8 cellular contexts compared by ENCODE assay signal in the genomic region with DNA sequence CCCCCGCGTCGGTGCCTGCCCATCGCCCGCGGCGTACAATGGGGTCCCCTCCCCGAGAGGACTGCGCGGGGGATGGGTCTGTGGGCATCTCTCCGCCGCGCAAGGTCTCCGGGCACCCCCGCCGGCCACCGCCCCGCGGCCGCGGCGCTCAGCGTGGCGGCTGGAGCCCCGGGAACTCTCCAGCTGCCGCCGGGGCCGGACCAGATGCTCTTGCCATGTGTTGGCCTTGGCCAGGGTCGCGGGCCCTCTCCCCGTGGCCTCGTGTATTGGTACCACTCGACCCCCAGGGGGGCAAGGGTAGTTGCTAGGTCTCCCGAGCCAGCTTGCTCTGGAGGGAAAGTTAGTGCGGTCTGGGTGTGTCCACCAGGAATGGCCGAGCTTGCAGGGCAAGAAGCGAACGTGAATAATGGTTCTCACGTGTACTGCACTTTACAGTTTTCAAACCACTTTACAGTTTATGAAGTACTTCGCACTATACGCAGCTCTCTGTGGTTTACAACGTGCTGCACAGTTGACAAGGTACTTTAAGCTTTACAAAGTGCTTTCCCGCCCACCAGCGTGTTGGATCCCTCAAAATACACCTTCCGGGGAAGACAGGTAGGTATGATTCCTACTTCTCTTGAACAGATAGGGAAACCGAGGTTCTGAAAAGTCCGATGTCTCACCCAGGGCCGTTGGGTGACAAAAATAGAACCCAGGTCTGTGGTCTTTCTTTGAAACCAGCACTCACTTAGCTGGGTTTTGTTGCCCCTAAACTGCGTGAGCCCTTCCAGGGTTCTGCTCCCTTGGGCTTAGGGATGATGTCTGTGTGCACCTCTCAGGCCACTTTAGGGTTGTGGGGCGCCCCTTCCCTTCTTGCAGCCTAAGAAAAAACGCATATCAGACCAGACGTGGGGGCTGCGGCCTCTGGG. TPM values are rescaled to one million over a fixed set of nuclear protein-coding genes. Genes with fewer than 3 reads are reported as not detected.
DNase-seq lines count a peak whose midpoint lies in the region; ATAC-seq lines count a peak whose summit lies in the region.

No MANE protein-coding gene starts in this region.

- H3K4me1 Mint-ChIP-seq in activated T-cell treated with anti-CD3 and anti-CD28 coated beads, Interleukin-2, amount 50 U/mL, for 72 hours (ENCODE audit: low read depth), result peaks cover 10% of the 10 kb centered on the region
- peaks cover 23% of the 10 kb centered on the region for H3K4me1 Mint-ChIP-seq in activated CD4-positive, alpha-beta memory T cell treated with anti-CD3 and anti-CD28 coated beads, Interleukin-2, amount 10 ng/mL, durations not matched to agents 7 days and 5 days

- H3K9me3 ChIP-seq in iPS-18c (ENCODE audit: control insufficient read depth, insufficient read depth, low read length), result no peaks in the 10 kb centered on the region

- H3K27ac ChIP-seq in substantia nigra (ENCODE audit: low read depth, low read length, poor library complexity, severe bottlenecking), result peak overlapping the region; percentile 26

- DNase-seq in activated T-cell treated with anti-CD3 and anti-CD28 coated beads, Interleukin-2, amount 50 U/mL, for 72 hours, result peak in 1 of 2 donors; percentile 6
- DNase-seq in activated T-cell treated with anti-CD3 and anti-CD28 coated beads for 4 hours (no peak), substantia nigra (lab: John Stamatoyannopoulos, UW) (peak in 3 of 49 donors; percentile 17 to 39 (median 26)), NCI-H2081 (lab: John Stamatoyannopoulos, UW) (no peak), globus pallidus (ENCODE audit: low spot score) (no peak)
- no peak for DNase-seq in activated CD4-positive, alpha-beta memory T cell treated with anti-CD3 and anti-CD28 coated beads, Interleukin-2, amount 10 ng/mL, durations not matched to agents 7 days and 5 days

- no peak overlapping the region for H3K27ac Mint-ChIP-seq in activated T-cell treated with anti-CD3 and anti-CD28 coated beads, Interleukin-2, amount 50 U/mL, for 72 hours
- no peak overlapping the region for H3K27ac Mint-ChIP-seq in activated CD4-positive, alpha-beta memory T cell treated with anti-CD3 and anti-CD28 coated beads, Interleukin-2, amount 10 ng/mL, durations not matched to agents 7 days and 5 days

- no peaks in the 10 kb centered on the region for H3K9me3 Mint-ChIP-seq in activated T-cell treated with anti-CD3 and anti-CD28 coated beads, Interleukin-2, amount 50 U/mL, for 72 hours
- H3K9me3 Mint-ChIP-seq in activated CD4-positive, alpha-beta memory T cell treated with anti-CD3 and anti-CD28 coated beads, Interleukin-2, amount 10 ng/mL, durations not matched to agents 7 days and 5 days, result no peaks in the 10 kb centered on the region

- peak; percentile 18 to 26 for ATAC-seq in activated T-cell treated with anti-CD3 and anti-CD28 coated beads, Interleukin-2, amount 50 U/mL, for 72 hours (replicated peaks in 1 of 2)
- no peak for ATAC-seq in GM19023 (IDR thresholded peaks at IDR 0.05; ENCODE audit: unreplicated experiment)

- H3K36me3 Mint-ChIP-seq in activated T-cell treated with anti-CD3 and anti-CD28 coated beads, Interleukin-2, amount 50 U/mL, for 72 hours (ENCODE audit: insufficient read depth in 2 of 2), result no peaks in the 10 kb centered on the region
- peaks cover 2% of the 10 kb centered on the region for H3K36me3 Mint-ChIP-seq in activated CD4-positive, alpha-beta memory T cell treated with anti-CD3 and anti-CD28 coated beads, Interleukin-2, amount 10 ng/mL, durations not matched to agents 7 days and 5 days (ENCODE audit: low read depth)

- peak overlapping the region; percentile 49; the same call in 1 of the 2 replicates for H3K4me3 ChIP-seq in iPS-18c (ENCODE audit: insufficient read depth, low read depth, low read length)

- peaks cover 69% of the 10 kb centered on the region for H3K27me3 Mint-ChIP-seq in activated T-cell treated with anti-CD3 and anti-CD28 coated beads, Interleukin-2, amount 50 U/mL, for 72 hours (ENCODE audit: low read depth)
- H3K27me3 Mint-ChIP-seq in activated CD4-positive, alpha-beta memory T cell treated with anti-CD3 and anti-CD28 coated beads, Interleukin-2, amount 10 ng/mL, durations not matched to agents 7 days and 5 days, result peaks cover 57% of the 10 kb centered on the region

- peak overlapping the region; percentile 53 to 54 for H3K4me3 Mint-ChIP-seq in activated T-cell treated with anti-CD3 and anti-CD28 coated beads, Interleukin-2, amount 50 U/mL, for 72 hours
- H3K4me3 Mint-ChIP-seq in activated CD4-positive, alpha-beta memory T cell treated with anti-CD3 and anti-CD28 coated beads, Interleukin-2, amount 10 ng/mL, durations not matched to agents 7 days and 5 days, result peak overlapping the region; percentile 32

- CTCF ChIA-PET in activated CD4-positive, alpha-beta memory T cell treated with anti-CD3 and anti-CD28 coated beads, Interleukin-2, amount 10 ng/mL, durations not matched to agents 7 days and 5 days (lab: Charles Lee), result no interaction called here

- POLR2A ChIA-PET in activated CD4-positive, alpha-beta memory T cell treated with anti-CD3 and anti-CD28 coated beads, Interleukin-2, amount 10 ng/mL, durations not matched to agents 7 days and 5 days (lab: Charles Lee), result no interaction called here

RNA-seq across cellular contexts. Expression of a gene that starts 1.2 kb away (rescaled TPM):
- total RNA-seq in activated T-cell treated with anti-CD3 and anti-CD28 coated beads, Interleukin-2, amount 50 U/mL, for 72 hours, result under 1 TPM in 1 of 2 donors, not detected in 1; 0.22 TPM
- total RNA-seq in activated CD4-positive, alpha-beta memory T cell treated with anti-CD3 and anti-CD28 coated beads, Interleukin-2, amount 10 ng/mL, durations not matched to agents 7 days and 5 days, result not detected

RNA-seq across cellular contexts. Expression of a gene that starts 58.8 kb away (rescaled TPM):
- not detected for total RNA-seq in activated T-cell treated with anti-CD3 and anti-CD28 coated beads, Interleukin-2, amount 50 U/mL, for 72 hours
- not detected for total RNA-seq in activated CD4-positive, alpha-beta memory T cell treated with anti-CD3 and anti-CD28 coated beads, Interleukin-2, amount 10 ng/mL, durations not matched to agents 7 days and 5 days
